22 cellular contexts compared by ENCODE assay signal in the genomic region with DNA sequence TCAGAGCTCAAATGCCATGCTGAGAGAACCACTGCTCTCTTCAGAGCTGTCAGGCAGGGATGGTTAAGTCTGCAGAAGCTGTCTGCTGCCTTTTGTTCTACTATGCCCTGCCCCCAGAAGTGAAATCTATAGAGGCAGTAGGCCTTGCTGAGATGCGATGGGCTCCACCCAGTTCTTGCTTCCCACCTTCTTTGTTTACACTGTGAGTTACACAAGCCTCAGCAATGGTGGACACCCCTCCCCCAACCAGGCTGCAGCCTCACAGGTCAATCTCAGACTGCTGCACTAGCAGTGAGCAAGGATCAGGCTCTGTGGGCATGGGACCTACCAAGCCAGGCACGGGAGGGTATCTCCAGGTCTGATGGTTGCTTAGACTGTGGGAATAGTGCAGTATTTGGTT.
"Had no signal": no experiment of that assay in that cellular context is flagged by ENCODE, and none has a peak within 500 bp of the region (broad histone marks: within the 10 kb centered on the region; RNA-seq: fewer than 3 reads in every experiment).

No MANE protein-coding gene starts in this region.

- DNase-seq: dorsolateral prefrontal cortex; effector CD8-positive, alpha-beta T cell; foreskin melanocyte; head of caudate nucleus; hippocampal formation; kidney glomerular epithelial cell; mesendoderm; naive B cell; nephron progenitor cell; psoas muscle; retina; spleen; stimulated activated CD4-positive, alpha-beta T cell treated with anti-CD3 and anti-CD28 coated beads, Interleukin-15, amount 100 ng/mL, for 24 hours; stimulated activated CD4-positive, alpha-beta T cell treated with anti-CD3 and anti-CD28 coated beads, Interleukin-1b, Interleukin-23, amount 100 ng/mL, for 48 hours; stimulated activated CD4-positive, alpha-beta T cell treated with anti-CD3 and anti-CD28 coated beads, Interleukin-4, amount 100 ng/mL, for 24 hours; testis; upper lobe of right lung had no signal

- H3K4me1 ChIP-seq: psoas muscle, spleen, testis, tibial nerve, upper lobe of right lung, vagina had no signal

- H3K27ac ChIP-seq: dorsolateral prefrontal cortex, neutrophil, psoas muscle, spleen, testis, tibial nerve, upper lobe of right lung, vagina had no signal

- H3K4me3 ChIP-seq: dorsolateral prefrontal cortex, psoas muscle, spleen, testis, tibial nerve, upper lobe of right lung, vagina had no signal

- H3K36me3 ChIP-seq: neutrophil, spleen, tibial nerve, upper lobe of right lung, vagina had no signal

- H3K27me3 ChIP-seq: dorsolateral prefrontal cortex, neutrophil, testis, tibial nerve, upper lobe of right lung, vagina had no signal

- H3K9me3 ChIP-seq: neutrophil, psoas muscle, testis, upper lobe of right lung, vagina had no signal

- ATAC-seq: psoas muscle; sciatic nerve; stimulated activated memory B cell treated with anti-CD40 and anti-IgM and Interleukin-4, amounts not matched to agents 10 μg/mL and 1 μg/mL and 100 μg/mL, for 72 hours; upper lobe of right lung had no signal
